In the genomic region with DNA sequence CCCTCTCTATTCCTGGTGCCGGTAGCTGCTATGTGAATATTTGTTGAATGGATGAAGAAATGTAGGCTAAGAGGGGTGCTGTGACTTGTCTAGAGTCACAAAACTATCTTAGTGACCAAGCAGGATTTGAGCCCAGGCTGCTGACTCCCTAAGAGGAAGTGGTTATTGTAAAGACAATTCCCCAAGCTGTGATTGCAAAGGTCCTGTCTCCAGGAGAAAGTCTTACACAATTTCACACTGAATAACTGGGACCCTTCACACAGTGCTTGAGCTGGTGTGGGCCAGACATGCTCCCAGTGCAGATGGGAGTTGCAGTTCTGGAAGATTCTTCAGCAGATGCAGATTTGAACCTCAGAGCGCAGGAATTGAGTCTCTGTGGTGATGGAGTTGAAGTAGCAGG, we compare ENCODE assay signal across 23 cellular contexts. TPM values are rescaled to one million over a fixed set of nuclear protein-coding genes. Genes with fewer than 3 reads are reported as not detected.
A peak's percentile ranks its signal among the peaks of the same experiment; 100 is the strongest.
DNase-seq lines count a peak whose midpoint lies in the region; ATAC-seq and TF ChIP-seq lines count a peak whose summit lies in the region.
"Had no signal": no experiment of that assay in that cellular context is flagged by ENCODE, and none has a peak within 500 bp of the region (broad histone marks: within the 10 kb centered on the region; RNA-seq: fewer than 3 reads in every experiment).

No MANE protein-coding gene starts in this region.

- H3K14ac ChIP-seq in H9 (ENCODE audit: insufficient read depth, low read length) = no peak overlapping the region

- no peak overlapping the region for H2BK20ac ChIP-seq in H9 (ENCODE audit: low read depth, low read length, poor library complexity, severe bottlenecking)

- H3K4me3 Mint-ChIP-seq in H9 = no peak overlapping the region
- H3K4me3 Mint-ChIP-seq: CD8-positive, alpha-beta memory T cell had no signal

- TF ChIP-seq RAD21 in SK-N-SH (IDR thresholded peaks at IDR 0.05; ENCODE audit: low read length) = no peak

- H2BK120ac ChIP-seq in H9 (ENCODE audit: low read depth, low read length, poor library complexity, severe bottlenecking) = no peak overlapping the region

- H3K4me2 ChIP-seq in H9 (ENCODE audit: insufficient read depth, insufficient read length, low read length) = no peak overlapping the region
- no peak overlapping the region for H3K4me2 ChIP-seq in SK-N-SH

- no peaks in the 10 kb centered on the region for H3K23me2 ChIP-seq in H9 (ENCODE audit: insufficient read length, low read depth, low read length, poor library complexity, severe bottlenecking)

- no peak overlapping the region for H4K91ac ChIP-seq in H9 (ENCODE audit: insufficient read length, low read depth, low read length)

- H3K27me3 ChIP-seq in H9 (ENCODE audit: insufficient read depth, low read length) = no peaks in the 10 kb centered on the region
- H3K27me3 ChIP-seq in SK-N-SH (ENCODE audit: insufficient read depth) = no peaks in the 10 kb centered on the region

- peak; percentile 12 for DNase-seq in KBM-7
- peak; percentile 11 for DNase-seq in NB4 (ENCODE audit: low read depth)
- peak; percentile 19 for DNase-seq in epithelial cell of esophagus (ENCODE audit: low read depth)
- no peak for DNase-seq in H9
- DNase-seq in SK-N-SH = no peak
- no peak for DNase-seq in SW 1271 (lab: John Stamatoyannopoulos, UW)
- DNase-seq: ACHN; C1 segment of cervical spinal cord; Calu3; CD8-positive, alpha-beta memory T cell; DMS153; MM.1S; NCI-H1694; NCI-H2081; NCI-H2171; NCI-H524 treated with DMSO at 0.1 percent for 48 hours; NCI-H82; Right ventricle myocardium superior had no signal

- no peaks in the 10 kb centered on the region for H3K79me1 ChIP-seq in H9 (ENCODE audit: insufficient read depth, low read depth, low read length, poor library complexity, severe bottlenecking)

- H3K4me3 ChIP-seq in NB4 (ENCODE audit: low read depth, low read length) (no peak overlapping the region), epithelial cell of esophagus (ENCODE audit: low read length) (no peak overlapping the region), SK-N-SH (ENCODE audit: low read depth in 2 of 2, low read length in 1 of 2) (no peak overlapping the region)

- no peaks in the 10 kb centered on the region for H3K4me1 Mint-ChIP-seq in H9
- H3K4me1 Mint-ChIP-seq: CD8-positive, alpha-beta memory T cell had no signal

- no peak for TF ChIP-seq EP300 in SK-N-SH (IDR thresholded peaks at IDR 0.05; ENCODE audit: borderline replicate concordance in 1 of 2, low read depth in 1 of 2, low read length in 1 of 2)

- no peak overlapping the region for H3K18ac ChIP-seq in H9 (ENCODE audit: insufficient read length, low read depth, low read length)

- H3K27ac ChIP-seq in H9 (ENCODE audit: insufficient read length, low read depth, low read length) (no peak overlapping the region), SK-N-SH (ENCODE audit: low read depth in 2 of 2, low read length in 1 of 2) (no peak overlapping the region)

- no peak overlapping the region for H2AFZ ChIP-seq in H9 (ENCODE audit: low read length)
- no peak overlapping the region for H2AFZ ChIP-seq in SK-N-SH (ENCODE audit: low read depth)

- H3K27ac Mint-ChIP-seq in H9 = no peak overlapping the region
- H3K27ac Mint-ChIP-seq: CD8-positive, alpha-beta memory T cell had no signal

- H3K56ac ChIP-seq in H9 (ENCODE audit: insufficient read length, low read depth, low read length) = no peak overlapping the region

- H3K27me3 Mint-ChIP-seq in H9 (ENCODE audit: low read depth) = peaks cover 29% of the 10 kb centered on the region

- H3K79me2 ChIP-seq in H9 (ENCODE audit: insufficient read depth, low read length) = no peaks in the 10 kb centered on the region
- no peaks in the 10 kb centered on the region for H3K79me2 ChIP-seq in SK-N-SH (ENCODE audit: insufficient read depth)

- H2BK15ac ChIP-seq in H9 (ENCODE audit: low read depth, low read length) = no peak overlapping the region

- H3K9me2 ChIP-seq in SK-N-SH = no peaks in the 10 kb centered on the region

- no peak overlapping the region for H2AK5ac ChIP-seq in H9 (ENCODE audit: insufficient read length, low read length)

- no peak overlapping the region for H2BK12ac ChIP-seq in H9 (ENCODE audit: insufficient read length, low read depth, low read length)

- no peak overlapping the region for H3K4ac ChIP-seq in H9 (ENCODE audit: low read depth, low read length)

- POLR2A ChIA-PET in SK-N-SH (lab: Yijun Ruan, JAX) = no interaction called here

- no peaks in the 10 kb centered on the region; a peak in 1 of 5 replicates for H3K9me3 Mint-ChIP-seq in H9

- H3K36me3 Mint-ChIP-seq in H9 (ENCODE audit: insufficient read depth in 1 of 3, low read depth in 3 of 3) = no peaks in the 10 kb centered on the region

- CTCF ChIA-PET in SK-N-SH (lab: Yijun Ruan, JAX) = no interaction called here

- H3K9ac ChIP-seq in H9 (ENCODE audit: extremely low read depth, insufficient read length, low read length) = no peak overlapping the region
- no peak overlapping the region for H3K9ac ChIP-seq in SK-N-SH

- ATAC-seq in HG02642 (IDR thresholded peaks at IDR 0.05; ENCODE audit: poor library complexity, unreplicated experiment) = no peak

- H3F3A ChIP-seq in SK-N-SH (replicated peaks; ENCODE audit: insufficient read depth) = no peaks in the 10 kb centered on the region

- no peak overlapping the region for H4K5ac ChIP-seq in H9 (ENCODE audit: insufficient read length, low read depth, low read length)

- no peak overlapping the region for H3K23ac ChIP-seq in H9 (ENCODE audit: insufficient read length, low read depth, low read length)

- H3K36me3 ChIP-seq in SK-N-SH (replicated peaks in 1 of 2; ENCODE audit: control insufficient read depth in 1 of 2, insufficient read depth in 2 of 2, low read length in 1 of 2) = no peaks in the 10 kb centered on the region

- no peak overlapping the region for H3T11ph ChIP-seq in H9 (ENCODE audit: low read length)

- WGBS in H9 (ENCODE audit: extremely low coverage, insufficient read length, low lambda C conversion rate) = no CpG with 5 or more reads among the region's 2 CpGs
- 12% methylated on average over 2 of the region's 2 CpGs for WGBS in SK-N-SH (ENCODE audit: low lambda C conversion rate)

- no peak overlapping the region for H4K8ac ChIP-seq in H9 (replicated peaks; ENCODE audit: insufficient read length, low read depth, low read length)

- no peak for TF ChIP-seq CTCF in NB4 (IDR thresholded peaks at IDR 0.05; ENCODE audit: low read depth, low read length)
- no peak for TF ChIP-seq CTCF in epithelial cell of esophagus (IDR thresholded peaks at IDR 0.05; ENCODE audit: insufficient read depth, low read depth, low read length, missing control alignments)
- no peak for TF ChIP-seq CTCF in H9 (conservative IDR thresholded peaks at IDR 0.05)
- no peak for TF ChIP-seq CTCF in SK-N-SH (IDR thresholded peaks at IDR 0.05)

- no peak for TF ChIP-seq POLR2A in NB4 (IDR thresholded peaks at IDR 0.05; ENCODE audit: extremely low read depth, insufficient read length)

- H3K9me3 ChIP-seq in H9 (ENCODE audit: control insufficient read depth, low read depth, low read length) (no peaks in the 10 kb centered on the region), SK-N-SH (no peaks in the 10 kb centered on the region)

- H2BK5ac ChIP-seq in H9 (ENCODE audit: insufficient read length, low read length) = no peak overlapping the region

- H3K4me1 ChIP-seq in H9 (ENCODE audit: insufficient read depth, low read length) (no peaks in the 10 kb centered on the region), SK-N-SH (ENCODE audit: control insufficient read depth in 1 of 2, insufficient read depth in 2 of 2, low read depth in 1 of 2, low read length in 1 of 2) (no peaks in the 10 kb centered on the region; a peak in 1 of 4 replicates)

- H4K20me1 ChIP-seq in H9 (ENCODE audit: control insufficient read depth, insufficient read depth, insufficient read length) = no peaks in the 10 kb centered on the region
- H4K20me1 ChIP-seq in SK-N-SH (ENCODE audit: insufficient read depth) = no peaks in the 10 kb centered on the region

- in situ Hi-C loops in KBM-7 (cut with MboI; ENCODE audit: low pct_unique_long_range_greater_than_20kb, low sequenced_read_pairs) = loop anchor here (25.0 kb wide), 1 partner anchor 405 kb away; no protein-coding TSS in a partner anchor

TF ChIP-seq in SK-N-SH, 30 proteins besides CTCF, POLR2A, EP300 and RAD21 (continues in another document):
- TF ChIP-seq USF2 (IDR thresholded peaks at IDR 0.05; ENCODE audit: borderline replicate concordance, low read depth, low read length) (no peak), USF1 (IDR thresholded peaks at IDR 0.05; ENCODE audit: borderline replicate concordance, low read depth) (no peak), GATA2 (CRISPR knock-in tag; IDR thresholded peaks at IDR 0.05) (no peak), TEAD4 (IDR thresholded peaks at IDR 0.05; ENCODE audit: borderline replicate concordance, insufficient read depth) (no peak), YY1 (IDR thresholded peaks at IDR 0.05; ENCODE audit: low read depth) (no peak), SIN3A (IDR thresholded peaks at IDR 0.05; ENCODE audit: borderline replicate concordance, low read depth, low read length) (no peak), MXI1 (IDR thresholded peaks at IDR 0.05; ENCODE audit: low read depth, low read length) (no peak)
- TF ChIP-seq, protein P1, sequence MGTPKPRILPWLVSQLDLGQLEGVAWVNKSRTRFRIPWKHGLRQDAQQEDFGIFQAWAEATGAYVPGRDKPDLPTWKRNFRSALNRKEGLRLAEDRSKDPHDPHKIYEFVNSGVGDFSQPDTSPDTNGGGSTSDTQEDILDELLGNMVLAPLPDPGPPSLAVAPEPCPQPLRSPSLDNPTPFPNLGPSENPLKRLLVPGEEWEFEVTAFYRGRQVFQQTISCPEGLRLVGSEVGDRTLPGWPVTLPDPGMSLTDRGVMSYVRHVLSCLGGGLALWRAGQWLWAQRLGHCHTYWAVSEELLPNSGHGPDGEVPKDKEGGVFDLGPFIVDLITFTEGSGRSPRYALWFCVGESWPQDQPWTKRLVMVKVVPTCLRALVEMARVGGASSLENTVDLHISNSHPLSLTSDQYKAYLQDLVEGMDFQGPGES (IDR thresholded peaks at IDR 0.05; ENCODE audit: low read depth, low read length) = no peak

RNA-seq across cellular contexts. Expression of gene IYD, which starts 38.1 kb away (rescaled TPM):
- not detected in 2 replicates for total RNA-seq in H9 (2021)
- polyA plus RNA-seq in SK-N-SH (2012; rRNA removed) = not detected in 2 replicates
- polyA plus RNA-seq in SK-N-SH (2012; cell fraction: cytosol; rRNA removed) = not detected in 2 replicates
- polyA plus RNA-seq in SK-N-SH (2012; cell fraction: nucleus; rRNA removed) = not detected in 2 replicates
- total RNA-seq: CD8-positive, alpha-beta memory T cell; G401; H1; Right ventricle myocardium superior; RPMI7951; SK-MEL-5 had no signal
- polyA plus RNA-seq: CD8-positive, alpha-beta memory T cell; H1 had no signal

Comparison
In these comparisons a context has a peak if more than half of its experiments do, and no peak if none do; other contexts are left out.
1. DNase-seq: peak in KBM-7 (single experiment), NB4 (single experiment) and epithelial cell of esophagus (single experiment); none in H9 (single experiment), SK-N-SH (single experiment) and SW 1271 (0 of 2).